Comparison of ENCODE assay signal across 8 cellular contexts in the genomic region with DNA sequence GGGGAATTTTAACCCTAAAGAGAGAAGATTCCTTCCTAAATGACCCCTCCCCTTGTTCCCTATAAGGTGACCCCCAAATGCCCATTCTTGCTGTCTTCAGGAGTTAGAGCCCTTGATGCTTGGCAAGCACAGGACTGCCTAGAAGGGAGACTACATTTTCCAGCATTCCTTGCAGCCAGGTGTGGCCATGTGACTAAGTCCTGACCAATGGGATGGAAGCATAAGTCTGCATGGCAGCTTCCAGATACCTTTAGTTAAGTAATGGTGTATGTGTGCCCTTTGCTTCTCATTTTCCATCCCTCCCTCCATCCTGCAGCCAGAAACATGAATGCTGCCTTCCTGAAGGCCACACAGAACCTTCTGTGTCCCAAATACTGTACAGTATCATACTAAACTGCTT. TPM values are rescaled to one million over a fixed set of nuclear protein-coding genes. Genes with fewer than 3 reads are reported as not detected.
A peak's percentile ranks its signal among the peaks of the same experiment; 100 is the strongest.
DNase-seq lines count a peak whose midpoint lies in the region; ATAC-seq, FAIRE-seq and TF ChIP-seq lines count a peak whose summit lies in the region.

No MANE protein-coding gene starts in this region.

- in situ Hi-C loops in GM12878 (cut with MboI), result no loop called here

- no peaks in the 10 kb centered on the region for H3K9me3 ChIP-seq in GM12878 (replicated peaks; ENCODE audit: control insufficient read depth, insufficient read depth, low read length)
- no peaks in the 10 kb centered on the region for H3K9me3 ChIP-seq in stomach
- no peaks in the 10 kb centered on the region for H3K9me3 ChIP-seq in tibial nerve

- H4K20me1 ChIP-seq in GM12878 (ENCODE audit: control insufficient read depth, insufficient read depth), result no peaks in the 10 kb centered on the region

- POLR2A ChIA-PET in GM12878 (lab: Charles Lee), result no interaction called here

- H3K4me3 ChIP-seq in GM12878, result no peak overlapping the region
- no peak overlapping the region for H3K4me3 ChIP-seq in stomach
- H3K4me3 ChIP-seq in tibial nerve, result no peak overlapping the region

- peak; percentile 31 for FAIRE-seq in GM12878 (lab: Jason Lieb, UNC)

- CTCF ChIA-PET in GM12878 (lab: Yijun Ruan, JAX), result no interaction called here

- TF ChIP-seq RAD21 in GM12878 (IDR thresholded peaks at IDR 0.05; ENCODE audit: insufficient read depth, low read depth, low read length), result no peak

- H2AFZ ChIP-seq in GM12878 (ENCODE audit: control insufficient read depth, low read depth, low read length), result peak overlapping the region; percentile 61

- no peak overlapping the region for H3K4me2 ChIP-seq in GM12878 (ENCODE audit: control insufficient read depth, insufficient read depth)

- TF ChIP-seq POLR2A in GM12878 (IDR thresholded peaks at IDR 0.05; ENCODE audit: low read depth, low read length), result no peak
- TF ChIP-seq POLR2A in stomach (IDR thresholded peaks at IDR 0.05), result no peak
- TF ChIP-seq POLR2A in tibial nerve (IDR thresholded peaks at IDR 0.05), result no peak

- peak; percentile 14 for DNase-seq in stimulated activated CD4-positive, alpha-beta T cell treated with anti-CD3 and anti-CD28 coated beads, Interleukin-15, amount 100 ng/mL, for 24 hours
- no peak for DNase-seq in stimulated activated CD4-positive, alpha-beta T cell treated with anti-CD3 and anti-CD28 coated beads, Interleukin-4, amount 100 ng/mL, for 1 hour
- DNase-seq in NCI-H1105 (lab: John Stamatoyannopoulos, UW) (peak; percentile 19), GM12878 (ENCODE audit: low read depth, low spot score) (no peak), stomach (peak; percentile 32), tibial nerve (ENCODE audit: low spot score in 2 of 2) (no peak), omental fat pad (ENCODE audit: low spot score) (no peak)
- DNase-seq in activated CD4-positive, CD25-positive, alpha-beta regulatory T cell (lab: John Stamatoyannopoulos, UW), result no peak

- H3K27me3 ChIP-seq in GM12878 (replicated peaks in 1 of 2; ENCODE audit: control insufficient read depth in 2 of 2, insufficient read depth in 2 of 2, low read length in 1 of 2) (peaks cover 0 to 1% of the 10 kb centered on the region in 2 experiments; a peak in 2 of 4 replicates), stomach (peaks cover 0 to 2% (median 0%) of the 10 kb centered on the region in 3 donors), tibial nerve (no peaks in the 10 kb centered on the region)

- TF ChIP-seq EP300 in GM12878 (IDR thresholded peaks at IDR 0.05; ENCODE audit: borderline replicate concordance in 1 of 2, control insufficient read depth in 1 of 2, low read depth in 2 of 2, low read length in 2 of 2) (no peak), stomach (IDR thresholded peaks at IDR 0.05) (no peak), tibial nerve (IDR thresholded peaks at IDR 0.05) (no peak)

- H3K27ac ChIP-seq in GM12878 (ENCODE audit: control insufficient read depth, insufficient read depth), result no peak overlapping the region
- no peak overlapping the region for H3K27ac ChIP-seq in stomach
- no peak overlapping the region for H3K27ac ChIP-seq in tibial nerve

- ATAC-seq in GM12878 (peak; percentile 91), omental fat pad (ENCODE audit: low FRiP score) (no peak)

- no peaks in the 10 kb centered on the region; the same call in 1 of the 2 replicates for H3K4me1 ChIP-seq in GM12878 (ENCODE audit: control insufficient read depth, insufficient read depth, low read length)
- peaks cover 0 to 5% (median 3%) of the 10 kb centered on the region in 4 donors for H3K4me1 ChIP-seq in stomach
- H3K4me1 ChIP-seq in tibial nerve, result peaks cover 0 to 3% (median 0%) of the 10 kb centered on the region in 4 donors

- BruUV-seq in GM12878 (replicated peaks; lab: Mats Ljungman, UMichigan), result no TSS peak

- RAD21 ChIA-PET in GM12878 (lab: Charles Lee; ENCODE audit: unreplicated experiment), result no interaction called here

- SMC1A ChIA-PET in GM12878 (lab: Charles Lee; ENCODE audit: uncharacterized antibody, unreplicated experiment), result no interaction called here

- H3K36me3 ChIP-seq in GM12878 (ENCODE audit: control insufficient read depth in 2 of 2, insufficient read depth in 2 of 2, low read length in 1 of 2), result no peaks in the 10 kb centered on the region
- H3K36me3 ChIP-seq in stomach, result no peaks in the 10 kb centered on the region
- no peaks in the 10 kb centered on the region for H3K36me3 ChIP-seq in tibial nerve

- TF ChIP-seq CTCF in GM12878 (IDR thresholded peaks at IDR 0.05 in 2 of 3, conservative IDR thresholded peaks at IDR 0.05 in 1 of 3; ENCODE audit: control insufficient read depth in 2 of 3, extremely low read depth in 1 of 3, insufficient read depth in 1 of 3, low read depth in 3 of 3, low read length in 3 of 3) (no peak), stomach (IDR thresholded peaks at IDR 0.05) (no peak), tibial nerve (IDR thresholded peaks at IDR 0.05) (no peak), omental fat pad (IDR thresholded peaks at IDR 0.05) (no peak)

- no peaks in the 10 kb centered on the region for H3K79me2 ChIP-seq in GM12878 (ENCODE audit: control insufficient read depth, insufficient read depth, low read length)

- intact Hi-C loops in GM12878 (cut with micrococcal nuclease; ENCODE audit: unreplicated experiment) (no loop called here), stomach (cut with DNase I; ENCODE audit: low total_unique reads) (no loop called here)

- no peak overlapping the region for H3K9ac ChIP-seq in GM12878 (ENCODE audit: control insufficient read depth, insufficient read depth, low read length)

TF ChIP-seq in GM12878, 131 proteins besides CTCF, POLR2A, EP300 and RAD21 (continues in another document):
- no peak for TF ChIP-seq PAX5 (IDR thresholded peaks at IDR 0.05; ENCODE audit: borderline replicate concordance, low read depth, low read length)
- TF ChIP-seq, protein P1, sequence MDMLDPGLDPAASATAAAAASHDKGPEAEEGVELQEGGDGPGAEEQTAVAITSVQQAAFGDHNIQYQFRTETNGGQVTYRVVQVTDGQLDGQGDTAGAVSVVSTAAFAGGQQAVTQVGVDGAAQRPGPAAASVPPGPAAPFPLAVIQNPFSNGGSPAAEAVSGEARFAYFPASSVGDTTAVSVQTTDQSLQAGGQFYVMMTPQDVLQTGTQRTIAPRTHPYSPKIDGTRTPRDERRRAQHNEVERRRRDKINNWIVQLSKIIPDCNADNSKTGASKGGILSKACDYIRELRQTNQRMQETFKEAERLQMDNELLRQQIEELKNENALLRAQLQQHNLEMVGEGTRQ (IDR thresholded peaks at IDR 0.05; ENCODE audit: borderline replicate concordance, low read depth, low read length), result peak; percentile 54
- no peak for TF ChIP-seq YBX1 (IDR thresholded peaks at IDR 0.05)
- no peak for TF ChIP-seq TCF3 (IDR thresholded peaks at IDR 0.05; ENCODE audit: borderline replicate concordance, insufficient read depth, low read depth, low read length)
- TF ChIP-seq ZBED1 (IDR thresholded peaks at IDR 0.05; ENCODE audit: borderline replicate concordance), result no peak
- TF ChIP-seq SMAD5 (IDR thresholded peaks at IDR 0.05; ENCODE audit: low read depth), result no peak

RNA-seq across cellular contexts. Expression of a gene that starts 5.5 kb away (rescaled TPM):
- total RNA-seq in GM12878 (2013; cell fraction: nucleolus; rRNA removed), result not detected in 2 replicates
- total RNA-seq in GM12878 (2014; rRNA removed) (0.05 and 0.06 TPM in 2 replicates), GM12878 (2014; rRNA removed; fragmentation: Illumina TruSeq; extraction: Trizol) (0.09 and 0.13 TPM in 2 replicates), GM12878 (2021) (0.13 TPM in 2 replicates), stomach (1 to 10 TPM in 3 of 5 donors, not detected in 2; 1.7 to 7.1 (median 3.2) TPM), tibial nerve (1 to 10 TPM in 1 of 4 donors, under 1 TPM in 2, not detected in 1; 0.39 to 5.9 (median 0.63) TPM), omental fat pad (1 to 10 TPM in 2 of 4 donors, under 1 TPM in 2; 0.38 to 2.0 (median 0.98) TPM)
- polyA plus RNA-seq in GM12878 (2011; ENCODE audit: low read depth), result not detected
- polyA plus RNA-seq in GM12878 (2011; rRNA removed) (not detected in 2 replicates), GM12878 (2014; fragmentation: Illumina TruSeq; extraction: Trizol) (0.22 TPM in 1 of 2 replicates, not detected in the other), GM12878 (2014; fragmentation: Nextera tagmentation; extraction: Ambion mirVana) (under 1 TPM; 0.06 to 0.11 TPM), GM12878 (2014; rRNA removed) (0.05 TPM in 1 of 2 replicates, not detected in the other), GM12878 (2016; fragmentation: Nextera tagmentation; extraction: Ambion mirVana) (under 1 TPM in 1 of 2 experiments, not detected in 1; 0.10 TPM), stomach (1 to 10 TPM in 1 of 3 donors, under 1 TPM in 1, not detected in 1; 0.70 to 1.2 TPM)
- polyA plus RNA-seq in GM12878 (2011; cell fraction: cytosol; rRNA removed), result not detected in 2 replicates
- polyA plus RNA-seq in GM12878 (2011; cell fraction: nucleus; rRNA removed), result not detected in 2 replicates
- polyA plus RNA-seq in GM12878 (2012), result 0.07 TPM in 1 of 2 replicates, not detected in the other
- polyA minus RNA-seq in GM12878 (2011; rRNA and poly(A)+ RNA removed), result not detected in 2 replicates
- not detected in 2 replicates for polyA minus RNA-seq in GM12878 (2011; cell fraction: cytosol; rRNA and poly(A)+ RNA removed)
- not detected in 2 replicates for polyA minus RNA-seq in GM12878 (2011; cell fraction: nucleus; rRNA and poly(A)+ RNA removed)

RNA-seq across cellular contexts. Expression of a gene that starts 44.2 kb away (rescaled TPM):
- total RNA-seq in GM12878 (2013; cell fraction: nucleolus; rRNA removed), result 5.4 and 6.0 TPM in 2 replicates
- total RNA-seq in GM12878 (2014; rRNA removed) (33.7 and 34.3 TPM in 2 replicates), GM12878 (2014; rRNA removed; fragmentation: Illumina TruSeq; extraction: Trizol) (39.0 and 39.4 TPM in 2 replicates), GM12878 (2021) (40.2 and 42.1 TPM in 2 replicates), stomach (1,000 to 10,000 TPM in 1 of 5 donors, 100 to 1,000 TPM in 4; 334 to 1,254 (median 555) TPM), tibial nerve (100 to 1,000 TPM; 166 to 322 (median 242) TPM), omental fat pad (100 to 1,000 TPM; 147 to 228 (median 170) TPM)
- polyA plus RNA-seq in GM12878 (2011; ENCODE audit: low read depth), result 28.9 TPM
- polyA plus RNA-seq in GM12878 (2011; rRNA removed) (26.7 and 32.1 TPM in 2 replicates), GM12878 (2014; fragmentation: Illumina TruSeq; extraction: Trizol) (62.7 and 65.1 TPM in 2 replicates), GM12878 (2014; fragmentation: Nextera tagmentation; extraction: Ambion mirVana) (10 to 100 TPM; 34.8 to 46.6 TPM), GM12878 (2014; rRNA removed) (33.1 and 36.0 TPM in 2 replicates), GM12878 (2016; fragmentation: Nextera tagmentation; extraction: Ambion mirVana) (100 to 1,000 TPM; 128 to 137 TPM), stomach (100 to 1,000 TPM; 464 to 624 (median 598) TPM)
- polyA plus RNA-seq in GM12878 (2011; cell fraction: cytosol; rRNA removed), result 10.6 and 10.8 TPM in 2 replicates
- 12.5 and 15.6 TPM in 2 replicates for polyA plus RNA-seq in GM12878 (2011; cell fraction: nucleus; rRNA removed)
- 54.0 and 59.1 TPM in 2 replicates for polyA plus RNA-seq in GM12878 (2012)
- polyA minus RNA-seq in GM12878 (2011; rRNA and poly(A)+ RNA removed), result 2.4 and 6.1 TPM in 2 replicates
- 5.3 and 7.2 TPM in 2 replicates for polyA minus RNA-seq in GM12878 (2011; cell fraction: cytosol; rRNA and poly(A)+ RNA removed)
- polyA minus RNA-seq in GM12878 (2011; cell fraction: nucleus; rRNA and poly(A)+ RNA removed), result 1.2 and 2.2 TPM in 2 replicates

Comparison
In these comparisons a context has a peak if more than half of its experiments do, and no peak if none do; other contexts are left out.
1. DNase-seq: peak in stimulated activated CD4-positive, alpha-beta T cell treated with anti-CD3 and anti-CD28 coated beads, Interleukin-15, amount 100 ng/mL, for 24 hours (single experiment), NCI-H1105 (single experiment) and stomach (single experiment); none in stimulated activated CD4-positive, alpha-beta T cell treated with anti-CD3 and anti-CD28 coated beads, Interleukin-4, amount 100 ng/mL, for 1 hour (single experiment), GM12878 (single experiment), activated CD4-positive, CD25-positive, alpha-beta regulatory T cell (0 of 4), tibial nerve (0 of 2) and omental fat pad (single experiment).